Comparison of ENCODE assay signal across 14 cellular contexts in genomic region chr16:878886-879285, GRCh38.
A peak's percentile ranks its signal among the peaks of the same experiment; 100 is the strongest.
DNase-seq lines count a peak whose midpoint lies in the region; ATAC-seq and TF ChIP-seq lines count a peak whose summit lies in the region.
"Had no signal": no experiment of that assay in that cellular context is flagged by ENCODE, and none has a peak within 500 bp of the region (broad histone marks: within the 10 kb centered on the region; RNA-seq: fewer than 3 reads in every experiment).

No MANE protein-coding gene starts in this region.

- no peaks in the 10 kb centered on the region for H3K79me2 ChIP-seq in HCT116 (ENCODE audit: insufficient read depth, low read length)

- 90 to 92% (median 91%) methylated on average over 14 of the region's 14 CpGs for whole genome bisulfite sequencing in psoas muscle, 3 donors

- TF ChIP-seq RAD21 in HCT116 (IDR thresholded peaks at IDR 0.05; ENCODE audit: low read depth): no peak

- intact Hi-C loops in Right ventricle myocardium superior (cut with DNase I) (no loop called here), left ventricle myocardium superior (cut with micrococcal nuclease) (no loop called here), HCT116 (cut with micrococcal nuclease) (loop anchor here (1.0 to 5.0 kb wide), 2 partner anchors 65 to 167 kb away; no protein-coding TSS in a partner anchor), psoas muscle (cut with DNase I) (no loop called here), lower lobe of right lung (cut with DNase I) (no loop called here)

- H3K9me3 ChIP-seq in HCT116 (ENCODE audit: control insufficient read depth in 1 of 2, insufficient read depth in 1 of 2, low read depth in 1 of 2, low read length in 2 of 2) (no peaks in the 10 kb centered on the region), psoas muscle (peaks cover 2% of the 10 kb centered on the region), lower lobe of right lung (peaks cover 7% of the 10 kb centered on the region)
- H3K9me3 ChIP-seq: Caco-2 had no signal

- no peaks in the 10 kb centered on the region for H4K20me1 ChIP-seq in HCT116 (ENCODE audit: insufficient read depth)

- CTCF ChIA-PET in HCT116 (lab: Charles Lee): interaction anchor here (0.8 to 1.2 kb wide), 2 partner anchors 11 to 167 kb away, joined by 3 to 6 read pairs; no protein-coding TSS in a partner anchor

- H3K9me2 ChIP-seq in HCT116 (ENCODE audit: insufficient read depth): no peaks in the 10 kb centered on the region

- H3K4me1 ChIP-seq in HCT116 (ENCODE audit: control insufficient read depth in 1 of 2, insufficient read depth in 2 of 2, low read length in 2 of 2) (peaks cover 5 to 15% of the 10 kb centered on the region in 2 experiments; a peak in 3 of 4 replicates), psoas muscle (no peaks in the 10 kb centered on the region), lower lobe of right lung (no peaks in the 10 kb centered on the region)
- H3K4me1 ChIP-seq: Caco-2 had no signal

- TF ChIP-seq POLR2A in HCT116 (IDR thresholded peaks at IDR 0.05; ENCODE audit: borderline replicate concordance, extremely low read depth, insufficient read depth, insufficient read length): no peak

- H3K4me2 ChIP-seq in HCT116 (ENCODE audit: low read length): peak overlapping the region; percentile 36

- H3K27me3 ChIP-seq in HCT116 (ENCODE audit: insufficient read depth, low read length) (no peaks in the 10 kb centered on the region), psoas muscle (ENCODE audit: insufficient read depth in 3 of 3, low read length in 2 of 3) (no peaks in the 10 kb centered on the region), lower lobe of right lung (ENCODE audit: low read depth) (no peaks in the 10 kb centered on the region)

- TF ChIP-seq CTCF in HCT116 (IDR thresholded peaks at IDR 0.05 in 2 of 3, conservative IDR thresholded peaks at IDR 0.05 in 1 of 3; ENCODE audit: borderline replicate concordance in 1 of 3, insufficient read depth in 1 of 3, low read depth in 2 of 3, low read length in 2 of 3) (no peak), psoas muscle (IDR thresholded peaks at IDR 0.05) (no peak), GM13976 (IDR thresholded peaks at IDR 0.05; ENCODE audit: borderline replicate concordance, control extremely low read depth, extremely low read depth, insufficient read depth, missing control alignments) (no peak), lower lobe of right lung (IDR thresholded peaks at IDR 0.05) (no peak)

- H3K36me3 ChIP-seq in HCT116 (ENCODE audit: control insufficient read depth in 1 of 2, insufficient read depth in 2 of 2, low read length in 2 of 2): no peaks in the 10 kb centered on the region
- H3K36me3 ChIP-seq in psoas muscle (ENCODE audit: insufficient read depth in 1 of 2, low read depth in 1 of 2): no peaks in the 10 kb centered on the region
- peaks cover 7% of the 10 kb centered on the region for H3K36me3 ChIP-seq in lower lobe of right lung

- H3K27ac ChIP-seq in HCT116 (ENCODE audit: low read depth, low read length): no peak overlapping the region
- H3K27ac ChIP-seq in psoas muscle: no peak overlapping the region
- H3K27ac ChIP-seq in lower lobe of right lung: no peak overlapping the region

- POLR2A ChIA-PET in HCT116 (lab: Charles Lee): no interaction called here

- no TSS peak for BruUV-seq in HCT116 (replicated peaks; lab: Mats Ljungman, UMichigan)

- H3K9ac ChIP-seq in HCT116 (ENCODE audit: low read length): no peak overlapping the region

- DNase-seq in Right ventricle myocardium superior: peak; percentile 15
- no peak for DNase-seq in left ventricle myocardium superior
- DNase-seq in HCT116 (ENCODE audit: low read depth, low spot score): no peak
- DNase-seq in psoas muscle: peak; percentile 4 to 37
- no peak for DNase-seq in NCI-H2107 (lab: John Stamatoyannopoulos, UW)
- no peak for DNase-seq in GM13976 (ENCODE audit: low spot score)
- no peak for DNase-seq in lower lobe of right lung
- DNase-seq: 8988T, C1 segment of cervical spinal cord, Caco-2, DMS79 treated with DMSO at 0.1 percent for 48 hours, GF-D8, GOT3 had no signal

- in situ Hi-C loops in GM13976 (cut with MboI; ENCODE audit: low sequenced_read_pairs, unreplicated experiment): no loop called here

- RAD21 ChIA-PET in HCT116 (lab: Charles Lee; ENCODE audit: low non-redundant PET in 1 of 2, low total read pairs in 2 of 2, uncharacterized antibody in 2 of 2, unreplicated experiment in 2 of 2): no interaction called here

- H2AFZ ChIP-seq in HCT116 (ENCODE audit: low read depth, low read length, poor library complexity, severe bottlenecking): no peak overlapping the region

- ATAC-seq in Right ventricle myocardium superior (ENCODE audit: poor library complexity) (no peak), left ventricle myocardium superior (no peak), HCT116 (no peak), psoas muscle (no peak), lower lobe of right lung (no peak)
- ATAC-seq: HepG2 had no signal

- H3K4me3 ChIP-seq in HCT116 (replicated peaks in 1 of 2; ENCODE audit: low read depth in 1 of 2, low read length in 2 of 2) (no peak overlapping the region), psoas muscle (no peak overlapping the region), lower lobe of right lung (no peak overlapping the region)

TF ChIP-seq in HCT116, 20 proteins besides CTCF, POLR2A, EP300 and RAD21:
- TF ChIP-seq EZH2 (IDR thresholded peaks at IDR 0.05) (no peak), POLR2AphosphoS5 (IDR thresholded peaks at IDR 0.05; ENCODE audit: low read depth, low read length) (no peak), EGR1 (IDR thresholded peaks at IDR 0.05; ENCODE audit: low read depth) (no peak), FOSL1 (IDR thresholded peaks at IDR 0.05; ENCODE audit: low read depth) (no peak), SRF (IDR thresholded peaks at IDR 0.05; ENCODE audit: low read depth) (no peak), CEBPB (IDR thresholded peaks at IDR 0.05; ENCODE audit: low read depth) (no peak), ZNF274 (IDR thresholded peaks at IDR 0.05; ENCODE audit: low read depth, low read length) (no peak), TCF7L2 (IDR thresholded peaks at IDR 0.05; ENCODE audit: borderline replicate concordance, extremely low read depth, insufficient read depth, insufficient read length) (no peak), ELF1 (IDR thresholded peaks at IDR 0.05; ENCODE audit: borderline replicate concordance, low read depth) (no peak), SP1 (IDR thresholded peaks at IDR 0.05; ENCODE audit: low read depth) (no peak), ATF3 (IDR thresholded peaks at IDR 0.05) (no peak), JUND (IDR thresholded peaks at IDR 0.05) (no peak), YY1 (IDR thresholded peaks at IDR 0.05; ENCODE audit: extremely low read depth, insufficient replicate concordance, low read depth, low read length) (no peak)

Comparison
In these comparisons a context has a peak if more than half of its experiments do, and no peak if none do; other contexts are left out.
1. DNase-seq: peak in Right ventricle myocardium superior (single experiment) and psoas muscle (2 of 2); none in left ventricle myocardium superior (single experiment), HCT116 (single experiment), NCI-H2107 (single experiment), GM13976 (single experiment) and lower lobe of right lung (single experiment).